ENCODE assay signal across 9 cellular contexts in the genomic region with DNA sequence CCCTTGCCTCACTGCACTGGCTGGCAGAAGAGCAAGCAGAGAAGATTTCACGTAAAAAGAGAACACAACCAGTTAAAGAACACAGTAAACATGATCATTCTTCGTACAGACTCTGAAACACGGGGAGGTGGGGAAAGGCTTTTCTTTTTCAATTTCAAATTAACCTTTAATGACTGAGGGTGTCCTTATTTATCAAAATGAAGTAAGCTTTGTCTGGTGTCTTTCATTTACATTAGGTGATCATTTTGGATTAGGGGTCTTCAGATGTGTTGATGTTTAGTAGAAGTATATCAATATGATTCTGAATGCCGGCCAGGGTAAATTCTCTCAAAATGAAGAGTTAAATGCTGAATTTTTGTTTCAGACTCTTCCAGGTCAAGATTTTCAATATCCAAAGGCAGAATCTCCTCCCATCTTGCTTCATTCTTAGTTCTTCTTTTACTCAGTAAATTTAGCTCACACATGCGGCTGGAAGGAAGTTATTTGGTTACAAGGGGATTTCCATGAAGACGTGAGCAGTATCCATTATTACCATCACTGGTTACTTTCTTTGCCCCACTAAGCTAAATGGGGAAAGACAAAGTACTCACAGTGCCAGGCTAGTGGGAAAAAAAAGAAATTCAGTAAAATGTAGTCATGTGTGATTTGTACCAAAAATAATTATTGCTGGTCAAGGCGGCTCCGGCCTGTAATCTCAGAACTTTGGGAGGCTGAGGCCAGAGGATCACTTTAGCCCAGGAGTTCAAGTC.
DNase-seq lines count a peak whose midpoint lies in the region; ATAC-seq and TF ChIP-seq lines count a peak whose summit lies in the region.
"Had no signal": no experiment of that assay in that cellular context is flagged by ENCODE, and none has a peak within 500 bp of the region (broad histone marks: within the 10 kb centered on the region; RNA-seq: fewer than 3 reads in every experiment).

No MANE protein-coding gene starts in this region.

- no peaks in the 10 kb centered on the region for H3K36me3 Mint-ChIP-seq in stimulated activated memory B cell treated with anti-CD40 and anti-IgM and Interleukin-4, amounts not matched to agents 10 μg/mL and 1 μg/mL and 100 μg/mL, for 72 hours
- no peaks in the 10 kb centered on the region for H3K36me3 Mint-ChIP-seq in glutamatergic neuron (ENCODE audit: unreplicated experiment)

- peaks cover 16% of the 10 kb centered on the region for H3K4me1 Mint-ChIP-seq in stimulated activated memory B cell treated with anti-CD40 and anti-IgM and Interleukin-4, amounts not matched to agents 10 μg/mL and 1 μg/mL and 100 μg/mL, for 72 hours
- H3K4me1 Mint-ChIP-seq in glutamatergic neuron (ENCODE audit: low read depth, unreplicated experiment), result no peaks in the 10 kb centered on the region

- no peaks in the 10 kb centered on the region for H3K27me3 Mint-ChIP-seq in stimulated activated memory B cell treated with anti-CD40 and anti-IgM and Interleukin-4, amounts not matched to agents 10 μg/mL and 1 μg/mL and 100 μg/mL, for 72 hours
- peaks cover 5% of the 10 kb centered on the region for H3K27me3 Mint-ChIP-seq in glutamatergic neuron (ENCODE audit: unreplicated experiment)

- DNase-seq in SIG-M5 treated with dmso at 0.1 percent for 504 hours (lab: John Stamatoyannopoulos, UW; ENCODE audit: unreplicated experiment), result peak; percentile 88
- no peak for DNase-seq in SIG-M5 (lab: John Stamatoyannopoulos, UW)
- DNase-seq in MV-4-11 (lab: John Stamatoyannopoulos, UW), result peak; percentile 90
- DNase-seq in NCI-H1092 (lab: John Stamatoyannopoulos, UW), result no peak
- DNase-seq in glutamatergic neuron, result no peak
- DNase-seq in AG08395 (ENCODE audit: low spot score), result no peak
- DNase-seq: SHP77 treated with DMSO at 0.1 percent for 48 hours had no signal

- TF ChIP-seq CTCF in glutamatergic neuron (IDR thresholded peaks at IDR 0.05; ENCODE audit: partially characterized antibody, unreplicated experiment), result no peak

- peak overlapping the region; percentile 50 for H3K27ac Mint-ChIP-seq in stimulated activated memory B cell treated with anti-CD40 and anti-IgM and Interleukin-4, amounts not matched to agents 10 μg/mL and 1 μg/mL and 100 μg/mL, for 72 hours
- H3K27ac Mint-ChIP-seq in glutamatergic neuron (ENCODE audit: unreplicated experiment), result no peak overlapping the region

- no peaks in the 10 kb centered on the region for H3K9me3 Mint-ChIP-seq in stimulated activated memory B cell treated with anti-CD40 and anti-IgM and Interleukin-4, amounts not matched to agents 10 μg/mL and 1 μg/mL and 100 μg/mL, for 72 hours
- no peaks in the 10 kb centered on the region for H3K9me3 Mint-ChIP-seq in glutamatergic neuron (ENCODE audit: unreplicated experiment)

- ATAC-seq in HG02798 (IDR thresholded peaks at IDR 0.05; ENCODE audit: poor library complexity, unreplicated experiment), result peak; percentile 81
- ATAC-seq in stimulated activated memory B cell treated with anti-CD40 and anti-IgM and Interleukin-4, amounts not matched to agents 10 μg/mL and 1 μg/mL and 100 μg/mL, for 72 hours, result peak; percentile 76

- no peak overlapping the region for H3K4me3 Mint-ChIP-seq in stimulated activated memory B cell treated with anti-CD40 and anti-IgM and Interleukin-4, amounts not matched to agents 10 μg/mL and 1 μg/mL and 100 μg/mL, for 72 hours
- H3K4me3 Mint-ChIP-seq in glutamatergic neuron (ENCODE audit: unreplicated experiment), result no peak overlapping the region

Comparison
In these comparisons a context has a peak if more than half of its experiments do, and no peak if none do; other contexts are left out.
1. DNase-seq: peak in SIG-M5 treated with dmso at 0.1 percent for 504 hours (single experiment) and MV-4-11 (single experiment); none in SIG-M5 (single experiment), NCI-H1092 (single experiment), glutamatergic neuron (single experiment) and AG08395 (single experiment).